24 cellular contexts compared by ENCODE assay signal in the genomic region with DNA sequence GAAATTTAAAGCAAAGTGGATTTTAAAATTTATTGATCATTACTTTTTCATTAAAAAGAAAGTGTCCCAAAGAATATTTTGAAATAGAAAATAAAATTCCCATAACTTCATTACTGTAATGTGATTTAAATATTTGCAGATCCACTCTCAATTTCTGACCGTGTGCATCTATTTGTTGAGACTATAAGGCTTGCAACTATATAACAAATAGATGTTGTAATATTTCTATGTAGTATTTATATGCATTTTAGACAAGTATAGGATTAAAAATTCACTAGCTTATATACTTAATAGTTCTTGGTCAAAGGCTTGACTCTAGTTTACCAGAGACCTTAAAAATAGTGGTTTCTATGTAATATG. TPM values are rescaled to one million over a fixed set of nuclear protein-coding genes. Genes with fewer than 3 reads are reported as not detected.
"Had no signal": no experiment of that assay in that cellular context is flagged by ENCODE, and none has a peak within 500 bp of the region (broad histone marks: within the 10 kb centered on the region; RNA-seq: fewer than 3 reads in every experiment).

No MANE protein-coding gene starts in this region.

- H3K36me3 ChIP-seq: uterus had no signal

- H3K4me3 Mint-ChIP-seq: activated CD4-positive, alpha-beta memory T cell treated with anti-CD3 and anti-CD28 coated beads, Interleukin-2, amount 10 ng/mL, durations not matched to agents 7 days and 5 days; activated CD4-positive, alpha-beta T cell treated with anti-CD3 and anti-CD28 coated beads, Interleukin-2, amount 10 ng/mL, durations not matched to agents 24 days and 14 days; activated naive CD4-positive, alpha-beta T cell treated with anti-CD3 and anti-CD28 coated beads for 36 hours; activated naive CD8-positive, alpha-beta T cell treated with anti-CD3 and anti-CD28 coated beads, Interleukin-2, amount 10 ng/mL, durations not matched to agents 7 days and 5 days; activated T-cell treated with anti-CD3 and anti-CD28 coated beads, Interleukin-2, amount 50 U/mL, for 72 hours had no signal

- H3K27ac ChIP-seq: uterus had no signal

- DNase-seq: activated CD4-positive, alpha-beta memory T cell treated with anti-CD3 and anti-CD28 coated beads, Interleukin-2, amount 10 ng/mL, durations not matched to agents 7 days and 5 days; activated CD4-positive, alpha-beta T cell treated with anti-CD3 and anti-CD28 coated beads, Interleukin-2, amount 10 ng/mL, durations not matched to agents 24 days and 14 days; activated effector memory CD4-positive, alpha-beta T cell treated with Interleukin-2 at 50 U/mL for 16 hours; activated naive CD4-positive, alpha-beta T cell treated with anti-CD3 and anti-CD28 coated beads for 36 hours; activated naive CD8-positive, alpha-beta T cell treated with anti-CD3 and anti-CD28 coated beads, Interleukin-2, amount 10 ng/mL, durations not matched to agents 7 days and 5 days; activated T-cell treated with anti-CD3 and anti-CD28 coated beads, Interleukin-2, amount 50 U/mL, for 72 hours; amygdala; cerebellar nuclear complex; cortex of kidney; left ventricle myocardium superior; nucleus accumbens; small intestine; stimulated activated CD4-positive, alpha-beta T cell treated with anti-CD3 and anti-CD28 coated beads, Interleukin-2, amount 100 ng/mL, for 24 hours; T-helper 9 cell; trophoblast cell; uterus had no signal

- ATAC-seq: activated CD4-positive, CD25-positive, alpha-beta regulatory T cell treated with anti-CD3 and anti-CD28 coated beads, Interleukin-2, amount 50 U/mL, for 24 hours; activated T-cell treated with anti-CD3 and anti-CD28 coated beads, Interleukin-2, amount 50 U/mL, for 72 hours; esophagus mucosa; left ventricle myocardium superior; sciatic nerve; stimulated activated memory B cell treated with anti-CD40 and anti-IgM and Interleukin-4, amounts not matched to agents 10 μg/mL and 1 μg/mL and 100 μg/mL, for 72 hours had no signal

- H3K9me3 ChIP-seq: uterus had no signal

- H3K4me3 ChIP-seq: uterus had no signal

- FAIRE-seq: bronchial epithelial cell, frontal cortex, small intestine had no signal

- H3K27me3 Mint-ChIP-seq: stimulated activated memory B cell treated with anti-CD40 and anti-IgM and Interleukin-4, amounts not matched to agents 10 μg/mL and 1 μg/mL and 100 μg/mL, for 72 hours had no signal

- H3K27ac Mint-ChIP-seq: activated CD4-positive, alpha-beta memory T cell treated with anti-CD3 and anti-CD28 coated beads, Interleukin-2, amount 10 ng/mL, durations not matched to agents 7 days and 5 days; activated CD4-positive, alpha-beta T cell treated with anti-CD3 and anti-CD28 coated beads, Interleukin-2, amount 10 ng/mL, durations not matched to agents 24 days and 14 days; activated naive CD4-positive, alpha-beta T cell treated with anti-CD3 and anti-CD28 coated beads for 36 hours; activated naive CD8-positive, alpha-beta T cell treated with anti-CD3 and anti-CD28 coated beads, Interleukin-2, amount 10 ng/mL, durations not matched to agents 7 days and 5 days; activated T-cell treated with anti-CD3 and anti-CD28 coated beads, Interleukin-2, amount 50 U/mL, for 72 hours had no signal

- H3K36me3 Mint-ChIP-seq: activated naive CD8-positive, alpha-beta T cell treated with anti-CD3 and anti-CD28 coated beads, Interleukin-2, amount 10 ng/mL, durations not matched to agents 7 days and 5 days had no signal

- H3K9me3 Mint-ChIP-seq: activated CD4-positive, alpha-beta memory T cell treated with anti-CD3 and anti-CD28 coated beads, Interleukin-2, amount 10 ng/mL, durations not matched to agents 7 days and 5 days; activated CD4-positive, alpha-beta T cell treated with anti-CD3 and anti-CD28 coated beads, Interleukin-2, amount 10 ng/mL, durations not matched to agents 24 days and 14 days; activated naive CD4-positive, alpha-beta T cell treated with anti-CD3 and anti-CD28 coated beads for 36 hours; activated naive CD8-positive, alpha-beta T cell treated with anti-CD3 and anti-CD28 coated beads, Interleukin-2, amount 10 ng/mL, durations not matched to agents 7 days and 5 days; activated T-cell treated with anti-CD3 and anti-CD28 coated beads, Interleukin-2, amount 50 U/mL, for 72 hours; stimulated activated memory B cell treated with anti-CD40 and anti-IgM and Interleukin-4, amounts not matched to agents 10 μg/mL and 1 μg/mL and 100 μg/mL, for 72 hours had no signal

RNA-seq across cellular contexts. Expression of gene HHEX, which starts 3.8 kb away (rescaled TPM):
- total RNA-seq: T-helper 1 cell treated with Interleukin-12 subunit alpha and Interleukin-12 subunit beta and Interleukin-4 antibody, amounts not matched to agents 30 ng/mL and 1 ng/mL, for 36 hours had no signal
- polyA plus RNA-seq: neural cell had no signal
